Comparison of ENCODE assay signal across 9 cellular contexts in the genomic region with DNA sequence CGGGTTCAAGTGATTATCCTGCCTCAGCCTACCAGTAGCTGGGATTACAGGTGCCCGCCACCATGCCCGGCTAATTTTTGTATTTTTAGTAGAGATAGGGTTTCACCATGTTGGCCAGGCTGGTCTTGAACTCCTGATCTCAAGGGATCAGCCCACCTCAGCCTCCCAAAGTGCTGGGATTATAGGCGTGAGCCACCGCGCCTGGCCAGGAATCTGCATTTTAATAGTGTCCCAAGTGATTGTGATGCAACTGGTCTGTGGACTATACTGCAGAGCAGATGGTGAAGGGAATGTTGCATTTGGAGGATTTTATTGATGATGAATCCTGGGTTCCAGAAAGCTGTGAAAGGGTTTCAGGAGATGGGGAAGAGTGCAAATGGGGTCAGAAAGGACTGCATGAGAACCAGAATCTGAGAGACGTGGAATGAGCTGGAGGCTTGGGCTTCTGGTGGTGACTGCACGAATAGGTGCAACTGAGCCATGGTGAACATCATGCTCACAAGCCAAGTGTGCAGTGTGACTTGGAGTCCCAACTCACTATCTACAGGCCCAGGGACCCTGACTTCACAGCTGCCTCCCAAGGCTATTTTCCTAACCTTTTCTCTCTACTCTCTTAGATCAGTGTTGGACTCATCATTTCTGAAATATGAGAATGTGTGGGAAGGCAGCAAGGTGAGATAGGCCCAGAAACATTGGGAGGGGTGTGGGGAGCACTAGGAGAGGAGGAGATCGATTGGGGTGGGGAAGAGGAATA. TPM values are rescaled to one million over a fixed set of nuclear protein-coding genes. Genes with fewer than 3 reads are reported as not detected.
A peak's percentile ranks its signal among the peaks of the same experiment; 100 is the strongest.
DNase-seq lines count a peak whose midpoint lies in the region; ATAC-seq and TF ChIP-seq lines count a peak whose summit lies in the region.
"Had no signal": no experiment of that assay in that cellular context is flagged by ENCODE, and none has a peak within 500 bp of the region (broad histone marks: within the 10 kb centered on the region; RNA-seq: fewer than 3 reads in every experiment).

No MANE protein-coding gene starts in this region.

- H3K27ac ChIP-seq in mammary epithelial cell (ENCODE audit: insufficient read depth, low read depth, low read length), result no peak overlapping the region

- H3K9me3 Mint-ChIP-seq in osteocyte (ENCODE audit: unreplicated experiment), result no peaks in the 10 kb centered on the region

- no peaks in the 10 kb centered on the region for H3K27me3 Mint-ChIP-seq in osteocyte (ENCODE audit: unreplicated experiment)

- dilution Hi-C loops in mammary epithelial cell (cut with HindIII; ENCODE audit: low sequenced_read_pairs), result no loop called here

- H3K9me3 ChIP-seq in mammary epithelial cell (replicated peaks; ENCODE audit: insufficient read depth, low read length), result no peaks in the 10 kb centered on the region
- H3K9me3 ChIP-seq: BLaER1 treated with 17β-estradiol and CSF1 and Interleukin-3, amounts not matched to agents 10 nM and 100 nM had no signal

- H3K79me2 ChIP-seq in mammary epithelial cell (ENCODE audit: insufficient read depth, low read length), result peaks cover 29% of the 10 kb centered on the region

- CTCF ChIA-PET in mammary epithelial cell (lab: Charles Lee; ENCODE audit: low non-redundant PET), result no interaction called here

- no peak overlapping the region for H3K4me2 ChIP-seq in mammary epithelial cell (ENCODE audit: insufficient read depth, low read depth, low read length)

- H3K4me1 ChIP-seq in mammary epithelial cell (ENCODE audit: insufficient read depth, low read length), result peaks cover 13% of the 10 kb centered on the region

- BruUV-seq in mammary epithelial cell (replicated peaks; lab: Mats Ljungman, UMichigan), result no TSS peak

- H3K4me1 Mint-ChIP-seq in osteocyte (ENCODE audit: unreplicated experiment), result peaks cover 17% of the 10 kb centered on the region

- TF ChIP-seq CTCF in mammary epithelial cell (conservative IDR thresholded peaks at IDR 0.05 in 1 of 2, IDR thresholded peaks at IDR 0.05 in 1 of 2; ENCODE audit: extremely low read depth in 1 of 2, insufficient read depth in 1 of 2, low read depth in 1 of 2, low read length in 2 of 2), result no peak
- no peak for TF ChIP-seq CTCF in osteocyte (IDR thresholded peaks at IDR 0.05)

- H3K27ac Mint-ChIP-seq in osteocyte (ENCODE audit: unreplicated experiment), result peak overlapping the region; percentile 80

- H4K20me1 ChIP-seq in mammary epithelial cell (ENCODE audit: insufficient read depth, low read length), result no peaks in the 10 kb centered on the region

- peaks cover 13% of the 10 kb centered on the region for H3K36me3 Mint-ChIP-seq in osteocyte (ENCODE audit: unreplicated experiment)

- WGBS in mammary epithelial cell (ENCODE audit: low coverage, missing lambda C conversion rate), result 52% methylated on average over 4 of the region's 9 CpGs

- intact Hi-C loops in mammary epithelial cell (cut with micrococcal nuclease), result loop anchor here (2.0 to 10.0 kb wide), 2 partner anchors 145 to 179 kb away; a partner anchor contains a TSS

- DNase-seq in activated CD8-positive, alpha-beta memory T cell treated with anti-CD3 and anti-CD28 coated beads for 24 hours, result peak; percentile 65
- DNase-seq in activated CD8-positive, alpha-beta memory T cell treated with anti-CD3 and anti-CD28 coated beads, Interleukin-2, amount 50 U/mL, for 4 hours, result no peak
- peak; percentile 17 for DNase-seq in NCI-H226
- DNase-seq in mammary epithelial cell, result peak; percentile 1
- no peak for DNase-seq in osteocyte (ENCODE audit: extremely low spot score, unreplicated experiment)
- DNase-seq in effector CD4-positive, alpha-beta T cell, result no peak
- no peak for DNase-seq in foreskin melanocyte

- no peak overlapping the region for H3K4me3 Mint-ChIP-seq in osteocyte (ENCODE audit: unreplicated experiment)

- H2AFZ ChIP-seq in mammary epithelial cell (ENCODE audit: low read depth, low read length), result no peak overlapping the region

- H3K27me3 ChIP-seq in mammary epithelial cell (ENCODE audit: insufficient read depth, low read length), result no peaks in the 10 kb centered on the region
- H3K27me3 ChIP-seq: BLaER1 treated with 17β-estradiol and CSF1 and Interleukin-3, amounts not matched to agents 10 nM and 100 nM had no signal

- no peak overlapping the region for H3K9ac ChIP-seq in mammary epithelial cell (ENCODE audit: insufficient read depth, low read length)

- in situ Hi-C loops in mammary epithelial cell (cut with MboI; ENCODE audit: low sequenced_read_pairs in 2 of 2), result loop anchor here (5.0 to 10.0 kb wide), 2 partner anchors 69 to 71 kb away; a partner anchor contains a TSS

- no peak for ATAC-seq in HG03521 (IDR thresholded peaks at IDR 0.05; ENCODE audit: unreplicated experiment)

- peaks cover 28% of the 10 kb centered on the region for H3K36me3 ChIP-seq in mammary epithelial cell (ENCODE audit: insufficient read depth, low read length)

- H3K4me3 ChIP-seq in mammary epithelial cell (replicated peaks in 1 of 3; ENCODE audit: insufficient read depth in 1 of 3, low read depth in 2 of 3, low read length in 3 of 3), result no peak overlapping the region
- H3K4me3 ChIP-seq: BLaER1 treated with 17β-estradiol and CSF1 and Interleukin-3, amounts not matched to agents 10 nM and 100 nM had no signal

RNA-seq across cellular contexts. Expression of a gene that starts 4.5 kb away (rescaled TPM):
- total RNA-seq in mammary epithelial cell (100 to 1,000 TPM in 1 of 2 donors, 10 to 100 TPM in 1; 46.4 to 331 TPM), osteocyte (25.0 and 25.3 TPM in 2 replicates)
- polyA plus RNA-seq in mammary epithelial cell, result 2,291 TPM
- 218 TPM for polyA minus RNA-seq in mammary epithelial cell

RNA-seq across cellular contexts. Expression of a gene that starts 25.4 kb away (rescaled TPM):
- 1 to 10 TPM; 2.2 to 4.4 TPM for total RNA-seq in mammary epithelial cell
- 1.9 TPM for polyA plus RNA-seq in mammary epithelial cell
- polyA minus RNA-seq in mammary epithelial cell, result 7.5 TPM
- total RNA-seq in osteocyte, result 8.2 and 10.6 TPM in 2 replicates

RNA-seq across cellular contexts. Expression of a gene that starts 33.8 kb away (rescaled TPM):
- total RNA-seq in mammary epithelial cell (1 to 10 TPM; 2.0 to 3.6 TPM), osteocyte (0.97 and 1.2 TPM in 2 replicates)
- polyA plus RNA-seq in mammary epithelial cell, result 4.0 TPM
- polyA minus RNA-seq in mammary epithelial cell, result 9.6 TPM

RNA-seq across cellular contexts. Expression of a gene that starts 49.1 kb away (rescaled TPM):
- 10 to 100 TPM; 10.7 to 14.7 TPM for total RNA-seq in mammary epithelial cell
- 12.2 TPM for polyA plus RNA-seq in mammary epithelial cell
- polyA minus RNA-seq in mammary epithelial cell, result 24.8 TPM
- total RNA-seq in osteocyte, result 16.2 and 19.4 TPM in 2 replicates

RNA-seq across cellular contexts. Expression of a gene that starts 58.2 kb away (rescaled TPM):
- total RNA-seq in mammary epithelial cell, result 100 to 1,000 TPM; 127 to 221 TPM
- polyA plus RNA-seq in mammary epithelial cell, result 425 TPM
- 106 TPM for polyA minus RNA-seq in mammary epithelial cell
- 85.9 and 87.9 TPM in 2 replicates for total RNA-seq in osteocyte

Comparison
In these comparisons a context has a peak if more than half of its experiments do, and no peak if none do; other contexts are left out.
1. DNase-seq: peak in activated CD8-positive, alpha-beta memory T cell treated with anti-CD3 and anti-CD28 coated beads for 24 hours (single experiment), NCI-H226 (single experiment) and mammary epithelial cell (single experiment); none in activated CD8-positive, alpha-beta memory T cell treated with anti-CD3 and anti-CD28 coated beads, Interleukin-2, amount 50 U/mL, for 4 hours (single experiment), osteocyte (single experiment), effector CD4-positive, alpha-beta T cell (single experiment) and foreskin melanocyte (single experiment).